9 cellular contexts compared by ENCODE assay signal in genomic region chr18:616380-616995, GRCh38. TPM values are rescaled to one million over a fixed set of nuclear protein-coding genes. Genes with fewer than 3 reads are reported as not detected.
DNase-seq lines count a peak whose midpoint lies in the region; ATAC-seq and TF ChIP-seq lines count a peak whose summit lies in the region.
"Had no signal": no experiment of that assay in that cellular context is flagged by ENCODE, and none has a peak within 500 bp of the region (broad histone marks: within the 10 kb centered on the region; RNA-seq: fewer than 3 reads in every experiment).

No MANE protein-coding gene starts in this region.

- H3K36me3 ChIP-seq in sigmoid colon = no peaks in the 10 kb centered on the region

- no peak for TF ChIP-seq EP300 in sigmoid colon (IDR thresholded peaks at IDR 0.05)

- H3K27me3 ChIP-seq in sigmoid colon = no peaks in the 10 kb centered on the region

- no peaks in the 10 kb centered on the region for H3K9me3 ChIP-seq in sigmoid colon

- peak; percentile 60 to 76 (median 66) for TF ChIP-seq CTCF in sigmoid colon (IDR thresholded peaks at IDR 0.05)

- H3K27ac ChIP-seq in sigmoid colon = no peak overlapping the region

- no peak for ATAC-seq in HG03196 (IDR thresholded peaks at IDR 0.05; ENCODE audit: unreplicated experiment)

- TF ChIP-seq POLR2A in sigmoid colon (IDR thresholded peaks at IDR 0.05) = no peak

- 33 to 38% methylated on average over 4 of the region's 4 CpGs for WGBS in sigmoid colon, 2 donors

- intact Hi-C loops in sigmoid colon (cut with DNase I) = loop anchor here (2.0 to 5.0 kb wide), 2 partner anchors 114 to 330 kb away; partner anchors contain the start of gene COLEC12

- no peak overlapping the region for H3K4me3 ChIP-seq in sigmoid colon

- no peaks in the 10 kb centered on the region for H3K4me1 ChIP-seq in sigmoid colon

- DNase-seq in NCI-H2029 (lab: John Stamatoyannopoulos, UW) = peak; percentile 0
- no peak for DNase-seq in NCI-H2029 treated with DMSO at 0.1 percent for 48 hours (lab: John Stamatoyannopoulos, UW)
- DNase-seq in M059J (ENCODE audit: low read depth) = peak; percentile 44
- peak; percentile 60 for DNase-seq in SW480 (ENCODE audit: low spot score)
- DNase-seq in germinal center (ENCODE audit: low spot score) = peak; percentile 8
- DNase-seq in sigmoid colon = no peak
- DNase-seq in stimulated activated CD4-positive, alpha-beta T cell treated with anti-CD3 and anti-CD28 coated beads, Interleukin-4, amount 100 ng/mL, for 1 hour = no peak

RNA-seq across cellular contexts. Expression of gene CLUL1, which starts 19.7 kb away (rescaled TPM):
- total RNA-seq in M059J (2014; rRNA removed; shearing (Covaris generic)) = 0.98 and 3.7 TPM in 2 replicates
- 1 to 10 TPM in 1 of 4 donors, not detected in 3; 2.4 TPM for total RNA-seq in sigmoid colon
- under 1 TPM in 1 of 3 donors, not detected in 2; 0.15 TPM for polyA plus RNA-seq in sigmoid colon
- total RNA-seq: CD8-positive, alpha-beta memory T cell had no signal

RNA-seq across cellular contexts. Expression of gene CETN1, which starts 36.3 kb away (rescaled TPM):
- not detected in 2 replicates for total RNA-seq in M059J (2014; rRNA removed; shearing (Covaris generic))
- total RNA-seq in sigmoid colon = not detected
- polyA plus RNA-seq in sigmoid colon = not detected
- total RNA-seq: CD8-positive, alpha-beta memory T cell had no signal
- polyA plus RNA-seq: CD8-positive, alpha-beta memory T cell had no signal

RNA-seq across cellular contexts. Expression of gene TYMS, which starts 41.0 kb away (rescaled TPM):
- 49.0 and 66.4 TPM in 2 replicates for total RNA-seq in M059J (2014; rRNA removed; shearing (Covaris generic))
- 1 to 10 TPM in 3 of 4 donors, under 1 TPM in 1; 0.55 to 3.0 (median 1.1) TPM for total RNA-seq in sigmoid colon
- polyA plus RNA-seq in sigmoid colon = 10 to 100 TPM in 2 of 3 donors, 1 to 10 TPM in 1; 7.8 to 62.0 (median 17.3) TPM

Comparison
In these comparisons a context has a peak if more than half of its experiments do, and no peak if none do; other contexts are left out.
1. DNase-seq: peak in NCI-H2029 (single experiment), M059J (single experiment), SW480 (single experiment) and germinal center (single experiment); none in NCI-H2029 treated with DMSO at 0.1 percent for 48 hours (single experiment), sigmoid colon (single experiment) and stimulated activated CD4-positive, alpha-beta T cell treated with anti-CD3 and anti-CD28 coated beads, Interleukin-4, amount 100 ng/mL, for 1 hour (single experiment).
2. RNA of gene TYMS, which starts 41.0 kb away (total RNA-seq): 49.0 to 66.4 TPM in M059J; 0.55 to 3.0 TPM in sigmoid colon; every median in the first group is over 10 times any median in the second.